ENCODE assay signal across 33 cellular contexts in genomic region chr7:37482953-37483352, GRCh38.
"Had no signal": no experiment of that assay in that cellular context is flagged by ENCODE, and none has a peak within 500 bp of the region (broad histone marks: within the 10 kb centered on the region; RNA-seq: fewer than 3 reads in every experiment).

No MANE protein-coding gene starts in this region.

- DNase-seq: activated CD4-positive, alpha-beta memory T cell treated with anti-CD3 and anti-CD28 coated beads, Interleukin-2, amount 10 ng/mL, durations not matched to agents 7 days and 5 days; activated CD4-positive, alpha-beta T cell treated with anti-CD3 and anti-CD28 coated beads for 1 hour; activated CD4-positive, alpha-beta T cell treated with anti-CD3 and anti-CD28 coated beads for 48 hours; activated CD4-positive, CD25-positive, alpha-beta regulatory T cell; activated CD8-positive, alpha-beta memory T cell treated with anti-CD3 and anti-CD28 coated beads for 24 hours; activated CD8-positive, alpha-beta memory T cell treated with anti-CD3 and anti-CD28 coated beads, Interleukin-2, amount 10 ng/mL, durations not matched to agents 7 days and 5 days; activated CD8-positive, alpha-beta memory T cell treated with anti-CD3 and anti-CD28 coated beads, Interleukin-2, amount 50 U/mL, for 48 hours; activated effector memory CD4-positive, alpha-beta T cell treated with Interleukin-2 at 50 U/mL for 16 hours; activated naive CD4-positive, alpha-beta T cell; activated naive CD4-positive, alpha-beta T cell treated with anti-CD3 and anti-CD28 coated beads, Interleukin-2, amount 50 U/mL, for 16 hours; activated naive CD8-positive, alpha-beta T cell treated with anti-CD3 and anti-CD28 coated beads for 36 hours; activated T-cell treated with anti-CD3 and anti-CD28 coated beads, Interleukin-2, amount 50 U/mL, for 48 hours; amniotic stem cell; Karpas-422; KBM-7; NCI-H1048; NCI-H1105 treated with DMSO at 0.1 percent for 48 hours; NCI-H1436; NCI-H1694; NCI-H2081 treated with DMSO at 0.1 percent for 48 hours; NCI-H226; NCI-H446 treated with DMSO at 0.1 percent for 48 hours; NCI-H524 treated with DMSO at 0.1 percent for 48 hours; SHP77; SJCRH30; SW 1271; T-helper 1 cell; T-helper 2 cell; T-helper 9 cell; WERI-Rb-1 had no signal

- H3K27ac ChIP-seq: ascending aorta, cardiac muscle cell, SJCRH30, WERI-Rb-1 had no signal

- ATAC-seq: activated CD8-positive, alpha-beta memory T cell treated with anti-CD3 and anti-CD28 coated beads, Interleukin-2, amount 10 ng/mL, durations not matched to agents 7 days and 5 days; Panc1 had no signal

- H3K4me1 ChIP-seq: ascending aorta, SJCRH30 had no signal

- H3K4me3 ChIP-seq: ascending aorta, cardiac muscle cell, SJCRH30 had no signal

- H3K27me3 ChIP-seq: ascending aorta, cardiac muscle cell had no signal

- H3K36me3 ChIP-seq: ascending aorta, cardiac muscle cell, SJCRH30, WERI-Rb-1 had no signal
